Comparison of ENCODE assay signal across 30 cellular contexts in the genomic region with DNA sequence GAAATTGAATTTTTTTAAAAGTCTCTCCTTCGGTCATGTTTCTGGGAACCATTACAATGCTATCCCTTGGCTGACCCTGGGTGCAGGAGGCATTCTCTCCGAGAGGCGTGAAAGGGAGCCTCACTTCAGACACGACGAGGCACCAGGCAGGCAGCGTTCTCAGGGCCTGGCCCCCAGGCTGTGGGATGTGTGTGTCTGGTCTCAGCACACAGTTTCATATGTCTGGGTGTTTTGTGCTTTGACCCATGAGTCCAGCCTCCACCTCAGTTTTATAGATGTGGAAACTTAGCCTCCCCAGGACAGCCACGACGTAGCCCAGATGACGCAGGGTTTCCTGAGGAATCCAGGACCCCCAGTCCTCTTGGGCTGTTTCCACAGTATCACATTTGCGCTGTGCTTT. TPM values are rescaled to one million over a fixed set of nuclear protein-coding genes. Genes with fewer than 3 reads are reported as not detected.
DNase-seq lines count a peak whose midpoint lies in the region; ATAC-seq and TF ChIP-seq lines count a peak whose summit lies in the region.
"Had no signal": no experiment of that assay in that cellular context is flagged by ENCODE, and none has a peak within 500 bp of the region (broad histone marks: within the 10 kb centered on the region; RNA-seq: fewer than 3 reads in every experiment).

No MANE protein-coding gene starts in this region.

- CTCF ChIA-PET in A673 (lab: Charles Lee) = no interaction called here

- H3K4me1 ChIP-seq in heart left ventricle (peaks cover 0 to 57% (median 29%) of the 10 kb centered on the region in 12 donors), left lung (peaks cover 12 to 24% of the 10 kb centered on the region in 2 donors), stomach (peaks cover 4 to 9% (median 7%) of the 10 kb centered on the region in 4 donors), A673 (ENCODE audit: insufficient read depth, low read length, poor library complexity, severe bottlenecking) (no peaks in the 10 kb centered on the region)
- H3K4me1 ChIP-seq: body of pancreas, foreskin keratinocyte, psoas muscle had no signal

- intact Hi-C loops in heart left ventricle (cut with DNase I) = no loop called here
- intact Hi-C loops in left lung (cut with DNase I) = no loop called here
- intact Hi-C loops in stomach (cut with DNase I; ENCODE audit: low total_unique reads) = no loop called here
- intact Hi-C loops in A673 (cut with micrococcal nuclease; ENCODE audit: unreplicated experiment) = no loop called here

- TF ChIP-seq POLR2A in heart left ventricle (IDR thresholded peaks at IDR 0.05) = no peak
- TF ChIP-seq POLR2A in stomach (IDR thresholded peaks at IDR 0.05) = no peak

- H3K27me3 ChIP-seq in heart left ventricle (peaks cover 0 to 12% (median 0%) of the 10 kb centered on the region in 9 donors), left lung (peaks cover 0 to 1% of the 10 kb centered on the region in 2 donors), stomach (peaks cover 0 to 11% (median 0%) of the 10 kb centered on the region in 3 donors), H7 (ENCODE audit: control insufficient read depth, insufficient read depth, low read length) (no peaks in the 10 kb centered on the region), A673 (replicated peaks; ENCODE audit: insufficient read depth, low read depth, low read length, poor library complexity) (peaks cover 33% of the 10 kb centered on the region)
- H3K27me3 ChIP-seq: adrenal gland, body of pancreas, esophagus squamous epithelium had no signal

- peak in 1 of 5 donors; percentile 42 for DNase-seq in heart left ventricle
- no peak for DNase-seq in left lung
- DNase-seq in stomach = no peak
- DNase-seq in NCI-H510A treated with DMSO at 0.1 percent for 48 hours (lab: John Stamatoyannopoulos, UW) = no peak
- no peak for DNase-seq in H7
- no peak for DNase-seq in A673 (ENCODE audit: low spot score)
- DNase-seq: activated CD4-positive, alpha-beta T cell treated with anti-CD3 and anti-CD28 coated beads for 36 hours; activated CD8-positive, alpha-beta memory T cell treated with anti-CD3 and anti-CD28 coated beads, Interleukin-2, amount 50 U/mL, for 48 hours; activated CD8-positive, alpha-beta T cell treated with anti-CD3 and anti-CD28 coated beads for 36 hours; activated naive CD4-positive, alpha-beta T cell treated with anti-CD3 and anti-CD28 coated beads for 36 hours; body of pancreas; C1 segment of cervical spinal cord; cerebellar nuclear complex; esophagus squamous epithelium; foreskin keratinocyte; left colon; naive B cell; NCI-H146; NCI-H446; NCI-H82; psoas muscle; stimulated activated naive B cell treated with anti-CD40 and anti-IgM and Interleukin-4, amounts not matched to agents 10 μg/mL and 1 μg/mL and 100 μg/mL, for 72 hours had no signal

- 43 to 60% (median 57%) methylated on average over 9 to 10 of the region's 10 CpGs for WGBS in heart left ventricle, 4 donors
- 66 to 71% (median 68%) methylated on average over 10 of the region's 10 CpGs for WGBS in stomach, 5 donors

- H3K9me3 ChIP-seq in heart left ventricle (peaks cover 0 to 5% (median 0%) of the 10 kb centered on the region in 12 donors), left lung (no peaks in the 10 kb centered on the region), stomach (no peaks in the 10 kb centered on the region), A673 (ENCODE audit: low read depth, low read length, poor library complexity, severe bottlenecking) (no peaks in the 10 kb centered on the region)
- H3K9me3 ChIP-seq: adrenal gland, body of pancreas, neutrophil, thoracic aorta had no signal

- peak in 2 of 4 donors; percentile 22 to 31 for ATAC-seq in heart left ventricle
- ATAC-seq in left lung = peak; percentile 40
- ATAC-seq in GM18520 (IDR thresholded peaks at IDR 0.05; ENCODE audit: unreplicated experiment) = no peak
- ATAC-seq: activated CD4-positive, alpha-beta T cell treated with anti-CD3 and anti-CD28 coated beads for 36 hours; activated CD8-positive, alpha-beta T cell treated with anti-CD3 and anti-CD28 coated beads for 36 hours; body of pancreas; foreskin keratinocyte; left colon; stimulated activated naive B cell treated with anti-CD40 and anti-IgM and Interleukin-4, amounts not matched to agents 10 μg/mL and 1 μg/mL and 100 μg/mL, for 72 hours had no signal

- TF ChIP-seq CTCF in heart left ventricle (IDR thresholded peaks at IDR 0.05) (no peak), left lung (IDR thresholded peaks at IDR 0.05) (no peak), stomach (IDR thresholded peaks at IDR 0.05) (no peak), A673 (conservative IDR thresholded peaks at IDR 0.05; ENCODE audit: low read depth, low read length) (no peak)

- no TSS peak for BruUV-seq in A673 (replicated peaks; lab: Mats Ljungman, UMichigan)

- H3K27ac ChIP-seq in heart left ventricle = peak overlapping the region in 10 of 12 donors; percentile 2 to 76 (median 44)
- H3K27ac ChIP-seq in left lung = no peak overlapping the region
- H3K27ac ChIP-seq in stomach = peak overlapping the region in 3 of 5 donors; percentile 31 to 60 (median 45)
- H3K27ac ChIP-seq in A673 (ENCODE audit: low read depth, low read length, poor library complexity, severe bottlenecking) = no peak overlapping the region
- H3K27ac ChIP-seq: body of pancreas, dorsolateral prefrontal cortex, foreskin keratinocyte, neutrophil, psoas muscle, thoracic aorta had no signal

- H3K4me3 ChIP-seq in heart left ventricle = no peak overlapping the region
- no peak overlapping the region for H3K4me3 ChIP-seq in left lung
- no peak overlapping the region for H3K4me3 ChIP-seq in stomach
- H3K4me3 ChIP-seq in H7 (ENCODE audit: insufficient read depth, low read depth, low read length) = no peak overlapping the region
- no peak overlapping the region for H3K4me3 ChIP-seq in A673 (ENCODE audit: low read depth, low read length, poor library complexity, severe bottlenecking)
- H3K4me3 ChIP-seq: adrenal gland, body of pancreas, dorsolateral prefrontal cortex, esophagus squamous epithelium, psoas muscle, skin epidermis, thoracic aorta had no signal

- H3K36me3 ChIP-seq in heart left ventricle (no peaks in the 10 kb centered on the region), left lung (no peaks in the 10 kb centered on the region), stomach (no peaks in the 10 kb centered on the region), H7 (replicated peaks; ENCODE audit: control insufficient read depth, insufficient read depth, low read length) (no peaks in the 10 kb centered on the region), A673 (ENCODE audit: insufficient read depth, low read length, poor library complexity, severe bottlenecking) (no peaks in the 10 kb centered on the region)
- H3K36me3 ChIP-seq: adrenal gland, esophagus squamous epithelium, neutrophil, thoracic aorta had no signal

- POLR2A ChIA-PET in A673 (lab: Charles Lee; ENCODE audit: low non-redundant PET) = interaction anchor here (0.6 kb wide), 1 partner anchor 11 kb away, joined by 8 read pairs; no protein-coding TSS in a partner anchor

- TF ChIP-seq EP300 in stomach (IDR thresholded peaks at IDR 0.05) = no peak

RNA-seq across cellular contexts. Expression of a gene that starts 34.0 kb away (rescaled TPM):
- 10 to 100 TPM; 10.2 to 22.5 (median 15.1) TPM for total RNA-seq in heart left ventricle
- 10 to 100 TPM in 1 of 2 donors, 1 to 10 TPM in 1; 6.4 to 12.8 TPM for polyA plus RNA-seq in heart left ventricle
- total RNA-seq in left lung = 10 to 100 TPM; 25.4 to 48.7 TPM
- 10 to 100 TPM in 3 of 5 donors, 1 to 10 TPM in 2; 1.2 to 34.1 (median 13.3) TPM for total RNA-seq in stomach
- polyA plus RNA-seq in stomach = 1 to 10 TPM; 2.7 to 9.5 (median 8.5) TPM
- total RNA-seq in H7 (2014; rRNA removed; shearing (Covaris generic)) = 19.8 and 25.8 TPM in 2 replicates
- not detected in 2 replicates for total RNA-seq in A673 (2021)
- total RNA-seq: activated CD8-positive, alpha-beta T cell treated with anti-CD3 and anti-CD28 coated beads for 36 hours; activated naive CD4-positive, alpha-beta T cell treated with anti-CD3 and anti-CD28 coated beads for 36 hours; activated T-helper 1 cell treated with anti-CD3 and anti-CD28 coated beads, Interleukin-12 subunit alpha, Interleukin-12 subunit beta, Interleukin-2, Interleukin-4 antibody, amounts not matched to agents 30 ng/mL and 10 ng/mL and 1 ng/mL, durations not matched to agents 14 hours and 24 hours and 36 hours; foreskin keratinocyte; HT1080 had no signal
- polyA plus RNA-seq: foreskin keratinocyte had no signal

Comparison
In these comparisons a context has a peak if more than half of its experiments do, and no peak if none do; other contexts are left out.
1. H3K27ac ChIP-seq: peak in heart left ventricle (10 of 12) and stomach (3 of 5); none in left lung (0 of 2) and A673 (single experiment).